Comparison of ENCODE assay signal across 8 cellular contexts in the genomic region with DNA sequence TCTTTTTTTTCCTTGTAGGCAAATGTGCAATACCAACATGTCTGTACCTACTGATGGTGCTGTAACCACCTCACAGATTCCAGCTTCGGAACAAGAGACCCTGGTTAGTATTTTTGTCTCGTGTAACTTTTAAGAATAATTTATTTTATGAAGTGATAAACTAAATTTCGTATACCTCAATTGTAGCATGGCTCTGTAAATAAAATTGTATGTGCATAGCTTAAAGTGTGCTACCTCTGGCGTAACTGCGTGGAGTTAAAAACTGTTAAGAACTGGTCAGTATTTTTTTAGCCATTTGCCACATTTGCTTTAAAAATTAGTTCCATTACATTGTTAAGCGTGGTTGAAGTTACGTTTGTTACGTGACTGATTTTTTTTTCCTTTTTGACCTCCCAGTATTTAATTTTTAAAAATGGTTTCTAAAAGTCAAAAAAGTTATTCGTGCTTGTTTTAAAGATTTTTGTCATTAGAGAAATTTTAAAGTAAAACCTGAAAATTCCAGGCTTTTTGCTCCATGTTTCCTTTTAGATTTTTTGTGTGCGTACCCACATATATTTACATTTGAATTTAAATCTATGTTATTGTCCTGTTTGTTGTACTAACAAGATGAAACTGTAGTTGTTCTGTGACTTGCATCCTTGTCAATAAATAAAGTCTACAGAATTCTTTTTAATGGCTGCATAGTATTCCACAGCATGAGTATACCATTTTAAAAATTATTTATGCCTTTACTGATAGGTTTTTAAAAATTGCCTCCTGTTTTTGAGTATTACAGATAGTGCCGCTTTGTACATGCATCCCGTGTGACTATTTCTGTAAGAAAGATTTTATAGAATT. TPM values are rescaled to one million over a fixed set of nuclear protein-coding genes. Genes with fewer than 3 reads are reported as not detected.
DNase-seq lines count a peak whose midpoint lies in the region; ATAC-seq, FAIRE-seq and TF ChIP-seq lines count a peak whose summit lies in the region.

No MANE protein-coding gene starts in this region.

- H3K27ac ChIP-seq in A673 (ENCODE audit: low read depth, low read length, poor library complexity, severe bottlenecking): peak overlapping the region; percentile 97
- H3K27ac ChIP-seq in HUES48 (ENCODE audit: low read depth, low read length): peak overlapping the region; percentile 100
- H3K27ac ChIP-seq in mucosa of rectum (ENCODE audit: low read depth in 2 of 2, low read length in 2 of 2): peak overlapping the region; percentile 99

- intact Hi-C loops in A673 (cut with micrococcal nuclease; ENCODE audit: unreplicated experiment): loop anchor here (10.0 kb wide), 1 partner anchor 585 kb away; the partner anchor contains the start of gene IL26

- no peaks in the 10 kb centered on the region for H3K9me3 ChIP-seq in A673 (ENCODE audit: low read depth, low read length, poor library complexity, severe bottlenecking)
- H3K9me3 ChIP-seq in HUES48 (ENCODE audit: control insufficient read depth, insufficient read depth, low read length): no peaks in the 10 kb centered on the region
- H3K9me3 ChIP-seq in mucosa of rectum (ENCODE audit: control insufficient read depth in 2 of 2, low read length in 2 of 2): no peaks in the 10 kb centered on the region

- no peak for TF ChIP-seq CTCF in A673 (conservative IDR thresholded peaks at IDR 0.05; ENCODE audit: low read depth, low read length)
- TF ChIP-seq CTCF in bronchial epithelial cell (IDR thresholded peaks at IDR 0.05; ENCODE audit: insufficient read depth, low read length, severe bottlenecking): no peak

- no TSS peak for BruUV-seq in A673 (replicated peaks; lab: Mats Ljungman, UMichigan)

- POLR2A ChIA-PET in A673 (lab: Charles Lee; ENCODE audit: low non-redundant PET): no interaction called here

- FAIRE-seq in bronchial epithelial cell (lab: Jason Lieb, UNC): no peak

- H3K4me1 ChIP-seq in A673 (ENCODE audit: insufficient read depth, low read length, poor library complexity, severe bottlenecking) (no peaks in the 10 kb centered on the region), HUES48 (ENCODE audit: control insufficient read depth, insufficient read depth, low read length) (peaks cover 21% of the 10 kb centered on the region), mucosa of rectum (ENCODE audit: control insufficient read depth in 2 of 2, insufficient read depth in 2 of 2, low read length in 2 of 2) (peaks cover 3 to 11% of the 10 kb centered on the region in 2 donors)

- DNase-seq in A673 (ENCODE audit: low spot score) (no peak), bronchial epithelial cell (ENCODE audit: low read depth) (no peak), SIG-M5 treated with dmso at 0.1 percent for 504 hours (lab: John Stamatoyannopoulos, UW; ENCODE audit: unreplicated experiment) (no peak), COR-L47 (lab: John Stamatoyannopoulos, UW) (no peak), cerebellar nuclear complex (lab: John Stamatoyannopoulos, UW) (no peak)

- ATAC-seq in GM21723 (IDR thresholded peaks at IDR 0.05; ENCODE audit: unreplicated experiment): no peak

- peak overlapping the region; percentile 99 for H3K4me3 ChIP-seq in A673 (ENCODE audit: low read depth, low read length, poor library complexity, severe bottlenecking)
- H3K4me3 ChIP-seq in HUES48 (ENCODE audit: low read depth, low read length): peak overlapping the region; percentile 82
- peak overlapping the region; percentile 96 for H3K4me3 ChIP-seq in bronchial epithelial cell (ENCODE audit: low read depth, low read length)
- H3K4me3 ChIP-seq in mucosa of rectum (ENCODE audit: low read length in 2 of 2): peak overlapping the region; percentile 91 to 97

- H3K27me3 ChIP-seq in A673 (replicated peaks; ENCODE audit: insufficient read depth, low read depth, low read length, poor library complexity) (no peaks in the 10 kb centered on the region), HUES48 (ENCODE audit: control insufficient read depth, insufficient read depth, low read length) (no peaks in the 10 kb centered on the region), bronchial epithelial cell (ENCODE audit: control insufficient read depth, insufficient read depth, low read length) (no peaks in the 10 kb centered on the region), mucosa of rectum (ENCODE audit: control insufficient read depth in 2 of 2, insufficient read depth in 2 of 2, low read length in 2 of 2) (no peaks in the 10 kb centered on the region)

- H3K9ac ChIP-seq in HUES48 (ENCODE audit: low read depth, low read length) (peak overlapping the region; percentile 84), mucosa of rectum (ENCODE audit: low read depth in 1 of 2, low read length in 2 of 2) (peak overlapping the region; percentile 89 to 100)

- H3K36me3 ChIP-seq in A673 (ENCODE audit: insufficient read depth, low read length, poor library complexity, severe bottlenecking): peaks cover 51% of the 10 kb centered on the region
- peaks cover 48% of the 10 kb centered on the region for H3K36me3 ChIP-seq in HUES48 (ENCODE audit: control insufficient read depth, insufficient read depth, low read length)
- H3K36me3 ChIP-seq in bronchial epithelial cell (ENCODE audit: control insufficient read depth, insufficient read depth, low read length): peaks cover 5% of the 10 kb centered on the region
- peaks cover 17 to 18% of the 10 kb centered on the region in 2 donors for H3K36me3 ChIP-seq in mucosa of rectum (ENCODE audit: control insufficient read depth in 2 of 2, insufficient read depth in 2 of 2, low read length in 2 of 2)

- CTCF ChIA-PET in A673 (lab: Charles Lee): interaction anchor here (0.6 to 1.3 kb wide), 2 partner anchors 21 to 27 kb away, joined by 7 to 11 read pairs; no protein-coding TSS in a partner anchor

RNA-seq across cellular contexts. Expression of gene MDM2, which starts 1.4 kb away (rescaled TPM):
- 132 and 149 TPM in 2 replicates for total RNA-seq in A673 (2021)
- total RNA-seq in bronchial epithelial cell: 116 and 168 TPM in 2 replicates
